ENCODE assay signal across 8 cellular contexts in the genomic region with DNA sequence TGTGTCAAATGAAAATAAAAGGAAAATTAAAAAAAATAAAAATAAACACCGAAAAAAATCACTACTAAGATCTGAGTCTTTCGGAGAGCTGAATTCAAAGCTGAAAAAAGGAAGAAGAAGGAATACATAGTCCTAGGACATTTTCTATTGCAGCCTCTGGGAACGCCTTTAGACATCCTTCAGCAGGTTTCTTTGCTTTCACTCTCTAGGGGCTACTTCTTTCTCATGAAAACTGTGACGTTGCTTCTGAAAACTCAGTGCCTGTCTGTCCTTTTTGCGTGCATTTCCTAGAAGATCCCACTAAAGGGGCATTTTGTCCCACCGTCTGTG. TPM values are rescaled to one million over a fixed set of nuclear protein-coding genes. Genes with fewer than 3 reads are reported as not detected.
DNase-seq lines count a peak whose midpoint lies in the region; ATAC-seq, FAIRE-seq and TF ChIP-seq lines count a peak whose summit lies in the region.

No MANE protein-coding gene starts in this region.

- FAIRE-seq in HepG2 (lab: Jason Lieb, UNC): no peak

- H3K27ac ChIP-seq in HepG2 (ENCODE audit: extremely low read length, insufficient read depth, low read length) (no peak overlapping the region), urinary bladder (ENCODE audit: low read depth) (no peak overlapping the region)

- ATAC-seq in HG03095 (IDR thresholded peaks at IDR 0.05; ENCODE audit: unreplicated experiment): peak; percentile 33
- ATAC-seq in activated naive CD8-positive, alpha-beta T cell treated with anti-CD3 and anti-CD28 coated beads, Interleukin-2, amount 10 ng/mL, durations not matched to agents 7 days and 5 days (ENCODE audit: low read depth): peak; percentile 9
- ATAC-seq in HepG2: peak; percentile 45; the same call in 2 of the 3 replicates

- H3K9ac ChIP-seq in HepG2 (ENCODE audit: insufficient read depth, low read depth, low read length): no peak overlapping the region

- H3K4me1 Mint-ChIP-seq in activated T-cell treated with anti-CD3 and anti-CD28 coated beads, Interleukin-2, amount 50 U/mL, for 24 hours (ENCODE audit: low read depth): peaks cover 75% of the 10 kb centered on the region
- peaks cover 55% of the 10 kb centered on the region for H3K4me1 Mint-ChIP-seq in activated naive CD8-positive, alpha-beta T cell treated with anti-CD3 and anti-CD28 coated beads, Interleukin-2, amount 10 ng/mL, durations not matched to agents 7 days and 5 days

- BruUV-seq in HepG2 (replicated peaks; lab: Mats Ljungman, UMichigan): no TSS peak

- no peaks in the 10 kb centered on the region for H3K27me3 Mint-ChIP-seq in activated T-cell treated with anti-CD3 and anti-CD28 coated beads, Interleukin-2, amount 50 U/mL, for 24 hours
- no peaks in the 10 kb centered on the region for H3K27me3 Mint-ChIP-seq in activated naive CD8-positive, alpha-beta T cell treated with anti-CD3 and anti-CD28 coated beads, Interleukin-2, amount 10 ng/mL, durations not matched to agents 7 days and 5 days

- intact Hi-C loops in HepG2 (cut with micrococcal nuclease; ENCODE audit: unreplicated experiment): no loop called here

- TF ChIP-seq EP300 in HepG2 (IDR thresholded peaks at IDR 0.05; ENCODE audit: low read depth in 2 of 2, low read length in 2 of 2) (no peak), HepG2 (CRISPR knock-in tag; IDR thresholded peaks at IDR 0.05; ENCODE audit: borderline replicate concordance) (no peak)

- H3K4me3 ChIP-seq in HepG2 (replicated peaks in 1 of 3; ENCODE audit: insufficient read depth in 1 of 3, low read depth in 2 of 3, low read length in 3 of 3) (peak overlapping the region; percentile 11 to 64 (median 56); a peak in 5 of 6 replicates), urinary bladder (ENCODE audit: low read depth, low read length) (peak overlapping the region; percentile 39)

- H4K20me1 ChIP-seq in HepG2 (ENCODE audit: insufficient read depth, low read length): no peaks in the 10 kb centered on the region

- TF ChIP-seq POLR2A in HepG2 (IDR thresholded peaks at IDR 0.05; ENCODE audit: insufficient read depth in 1 of 2, low read depth in 2 of 2, low read length in 2 of 2): no peak

- H3K36me3 Mint-ChIP-seq in activated T-cell treated with anti-CD3 and anti-CD28 coated beads, Interleukin-2, amount 50 U/mL, for 24 hours (ENCODE audit: low read depth): peaks cover 47% of the 10 kb centered on the region
- H3K36me3 Mint-ChIP-seq in activated naive CD8-positive, alpha-beta T cell treated with anti-CD3 and anti-CD28 coated beads, Interleukin-2, amount 10 ng/mL, durations not matched to agents 7 days and 5 days: peaks cover 31% of the 10 kb centered on the region

- H3K9me3 ChIP-seq in HepG2 (ENCODE audit: low read length): no peaks in the 10 kb centered on the region

- CTCF ChIA-PET in HepG2 (lab: Yijun Ruan, JAX; ENCODE audit: low intra/inter-chr PET ratio, low total read pairs): no interaction called here

- H3K79me2 ChIP-seq in HepG2 (ENCODE audit: insufficient read depth, low read length): no peaks in the 10 kb centered on the region

- H3K4me3 Mint-ChIP-seq in activated T-cell treated with anti-CD3 and anti-CD28 coated beads, Interleukin-2, amount 50 U/mL, for 24 hours: peak overlapping the region; percentile 95
- peak overlapping the region; percentile 89 for H3K4me3 Mint-ChIP-seq in activated naive CD8-positive, alpha-beta T cell treated with anti-CD3 and anti-CD28 coated beads, Interleukin-2, amount 10 ng/mL, durations not matched to agents 7 days and 5 days

- H3K27ac Mint-ChIP-seq in activated T-cell treated with anti-CD3 and anti-CD28 coated beads, Interleukin-2, amount 50 U/mL, for 24 hours: peak overlapping the region; percentile 97
- peak overlapping the region; percentile 94 for H3K27ac Mint-ChIP-seq in activated naive CD8-positive, alpha-beta T cell treated with anti-CD3 and anti-CD28 coated beads, Interleukin-2, amount 10 ng/mL, durations not matched to agents 7 days and 5 days

- peaks cover 0 to 37% of the 10 kb centered on the region in 2 experiments; a peak in 4 of 5 replicates for H3K27me3 ChIP-seq in HepG2 (ENCODE audit: control insufficient read depth in 1 of 2, insufficient read depth in 2 of 2, low read length in 2 of 2)

- peaks cover 10% of the 10 kb centered on the region for H3K4me1 ChIP-seq in HepG2 (ENCODE audit: insufficient read depth, low read length)
- no peaks in the 10 kb centered on the region for H3K4me1 ChIP-seq in urinary bladder (ENCODE audit: insufficient read depth)

- TF ChIP-seq RAD21 in HepG2 (CRISPR knock-in tag; IDR thresholded peaks at IDR 0.05): no peak

- 20% methylated on average over 6 of the region's 6 CpGs for WGBS in HepG2 (ENCODE audit: low lambda C conversion rate)
- 44% methylated on average over 6 of the region's 6 CpGs for WGBS in urinary bladder

- no peak for DNase-seq in activated T-cell treated with anti-CD3 and anti-CD28 coated beads, Interleukin-2, amount 50 U/mL, for 24 hours
- no peak for DNase-seq in activated T-cell treated with anti-CD3 and anti-CD28 coated beads, Interleukin-2, amount 50 U/mL, for 1 hour
- DNase-seq in activated naive CD8-positive, alpha-beta T cell treated with anti-CD3 and anti-CD28 coated beads, Interleukin-2, amount 10 ng/mL, durations not matched to agents 7 days and 5 days: no peak
- DNase-seq in HepG2 (ENCODE audit: low spot score) (no peak), SHP77 treated with DMSO at 0.1 percent for 48 hours (lab: John Stamatoyannopoulos, UW) (no peak), NOMO-1 treated with dmso at 0.1 percent for 144 hours (lab: John Stamatoyannopoulos, UW; ENCODE audit: unreplicated experiment) (no peak)

- H2AFZ ChIP-seq in HepG2 (ENCODE audit: low read length): no peak overlapping the region

- in situ Hi-C loops in HepG2 (cut with HindIII; ENCODE audit: extremely low pct_ligation_motif_present, low pct_unique_long_range_greater_than_20kb): loop anchor here (5.0 kb wide), 1 partner anchor 98 kb away; no protein-coding TSS in a partner anchor

- peak overlapping the region; percentile 83 for H3K4me2 ChIP-seq in HepG2 (ENCODE audit: low read depth, low read length)

- POLR2A ChIA-PET in activated naive CD8-positive, alpha-beta T cell treated with anti-CD3 and anti-CD28 coated beads, Interleukin-2, amount 10 ng/mL, durations not matched to agents 7 days and 5 days (lab: Charles Lee): interaction anchor here (0.9 to 6.2 kb wide), 16 partner anchors 11 to 532 kb away, joined by 3 to 226 read pairs (median 10); a partner anchor contains a TSS
- POLR2A ChIA-PET in HepG2 (lab: Yijun Ruan, JAX): no interaction called here

- no peaks in the 10 kb centered on the region for H3K9me3 Mint-ChIP-seq in activated T-cell treated with anti-CD3 and anti-CD28 coated beads, Interleukin-2, amount 50 U/mL, for 24 hours
- H3K9me3 Mint-ChIP-seq in activated naive CD8-positive, alpha-beta T cell treated with anti-CD3 and anti-CD28 coated beads, Interleukin-2, amount 10 ng/mL, durations not matched to agents 7 days and 5 days: no peaks in the 10 kb centered on the region

- no peak for TF ChIP-seq CTCF in HepG2 (CRISPR knock-in tag; IDR thresholded peaks at IDR 0.05)

- H3K36me3 ChIP-seq in HepG2 (replicated peaks in 1 of 2; ENCODE audit: control insufficient read depth in 1 of 2, insufficient read depth in 2 of 2, low read length in 2 of 2) (no peaks in the 10 kb centered on the region), urinary bladder (ENCODE audit: insufficient read depth) (no peaks in the 10 kb centered on the region)

TF ChIP-seq in HepG2, 621 proteins besides CTCF, POLR2A, EP300 and RAD21 (continues in another document):
- TF ChIP-seq, protein P1, sequence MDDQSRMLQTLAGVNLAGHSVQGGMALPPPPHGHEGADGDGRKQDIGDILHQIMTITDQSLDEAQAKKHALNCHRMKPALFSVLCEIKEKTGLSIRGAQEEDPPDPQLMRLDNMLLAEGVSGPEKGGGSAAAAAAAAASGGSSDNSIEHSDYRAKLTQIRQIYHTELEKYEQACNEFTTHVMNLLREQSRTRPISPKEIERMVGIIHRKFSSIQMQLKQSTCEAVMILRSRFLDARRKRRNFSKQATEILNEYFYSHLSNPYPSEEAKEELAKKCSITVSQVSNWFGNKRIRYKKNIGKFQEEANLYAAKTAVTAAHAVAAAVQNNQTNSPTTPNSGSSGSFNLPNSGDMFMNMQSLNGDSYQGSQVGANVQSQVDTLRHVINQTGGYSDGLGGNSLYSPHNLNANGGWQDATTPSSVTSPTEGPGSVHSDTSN (CRISPR knock-in tag; IDR thresholded peaks at IDR 0.05; ENCODE audit: borderline replicate concordance): no peak

RNA-seq across cellular contexts. Expression of a gene that starts 0.7 kb away (rescaled TPM):
- total RNA-seq in activated naive CD8-positive, alpha-beta T cell treated with anti-CD3 and anti-CD28 coated beads, Interleukin-2, amount 10 ng/mL, durations not matched to agents 7 days and 5 days: 100 to 1,000 TPM; 170 to 177 TPM
- total RNA-seq in HepG2 (2016; rRNA removed; fragmentation: Illumina TruSeq; extraction: Trizol) (not detected in 2 replicates), urinary bladder (7.1 TPM)
- not detected in 2 replicates for total RNA-seq in HepG2 (2016; cell fraction: cytosol; rRNA removed; fragmentation: Illumina TruSeq; extraction: Trizol; ENCODE audit: low read depth)
- total RNA-seq in HepG2 (2016; cell fraction: insoluble cytoplasmic fraction; rRNA removed; fragmentation: Illumina TruSeq; extraction: Trizol): 0.09 TPM in 1 of 2 replicates, not detected in the other
- 0.09 TPM in 1 of 2 replicates, not detected in the other for total RNA-seq in HepG2 (2016; cell fraction: membrane; rRNA removed; fragmentation: Illumina TruSeq; extraction: Trizol)
- 0.43 TPM in 1 of 2 replicates, not detected in the other for total RNA-seq in HepG2 (2016; cell fraction: nucleus; rRNA removed; fragmentation: Illumina TruSeq; extraction: Trizol)
- polyA plus RNA-seq in HepG2 (2011; rRNA removed) (0.37 and 0.40 TPM in 2 replicates), urinary bladder (0.80 TPM)
- 0.14 and 0.19 TPM in 2 replicates for polyA plus RNA-seq in HepG2 (2011; cell fraction: cytosol; rRNA removed)
- 1.0 and 1.4 TPM in 2 replicates for polyA plus RNA-seq in HepG2 (2011; cell fraction: nucleus; rRNA removed)
- 0.20 and 0.23 TPM in 2 replicates for polyA plus RNA-seq in HepG2 (2012)
- not detected in 2 replicates for polyA plus RNA-seq in HepG2 (2016; cell fraction: cytosol; fragmentation: Illumina TruSeq; extraction: Trizol; ENCODE audit: low read depth)
- not detected in 2 replicates for polyA plus RNA-seq in HepG2 (2016; cell fraction: insoluble cytoplasmic fraction; fragmentation: Illumina TruSeq; extraction: Trizol; ENCODE audit: low read depth)
- polyA plus RNA-seq in HepG2 (2016; cell fraction: membrane; fragmentation: Illumina TruSeq; extraction: Trizol; ENCODE audit: low read depth): not detected in 2 replicates
- polyA plus RNA-seq in HepG2 (2016; cell fraction: nucleus; fragmentation: Illumina TruSeq; extraction: Trizol; ENCODE audit: insufficient read depth, low read depth): 0.16 and 0.21 TPM in 2 replicates
- 0.50 and 0.63 TPM in 2 replicates for polyA minus RNA-seq in HepG2 (2011; rRNA and poly(A)+ RNA removed; ENCODE audit: low replicate concordance)
- polyA minus RNA-seq in HepG2 (2011; cell fraction: cytosol; rRNA and poly(A)+ RNA removed): 0.30 TPM in 1 of 2 replicates, not detected in the other
- 3.6 and 4.0 TPM in 2 replicates for polyA minus RNA-seq in HepG2 (2011; cell fraction: nucleus; rRNA and poly(A)+ RNA removed)

Comparison
In these comparisons a context has a peak if more than half of its experiments do, and no peak if none do; other contexts are left out.
1. RNA of a gene that starts 0.7 kb away (total RNA-seq): 170 to 177 TPM in activated naive CD8-positive, alpha-beta T cell treated with anti-CD3 and anti-CD28 coated beads, Interleukin-2, amount 10 ng/mL, durations not matched to agents 7 days and 5 days; 7.1 TPM in urinary bladder (single experiment) and 0.09 to 0.43 TPM in HepG2; every median in the first group is over 10 times any median in the second.
2. Peak in every context shown above with its lines, with median percentiles within 50 percentile points of each other: ATAC-seq.